1 cellular context compared by ENCODE assay signal in the genomic region with DNA sequence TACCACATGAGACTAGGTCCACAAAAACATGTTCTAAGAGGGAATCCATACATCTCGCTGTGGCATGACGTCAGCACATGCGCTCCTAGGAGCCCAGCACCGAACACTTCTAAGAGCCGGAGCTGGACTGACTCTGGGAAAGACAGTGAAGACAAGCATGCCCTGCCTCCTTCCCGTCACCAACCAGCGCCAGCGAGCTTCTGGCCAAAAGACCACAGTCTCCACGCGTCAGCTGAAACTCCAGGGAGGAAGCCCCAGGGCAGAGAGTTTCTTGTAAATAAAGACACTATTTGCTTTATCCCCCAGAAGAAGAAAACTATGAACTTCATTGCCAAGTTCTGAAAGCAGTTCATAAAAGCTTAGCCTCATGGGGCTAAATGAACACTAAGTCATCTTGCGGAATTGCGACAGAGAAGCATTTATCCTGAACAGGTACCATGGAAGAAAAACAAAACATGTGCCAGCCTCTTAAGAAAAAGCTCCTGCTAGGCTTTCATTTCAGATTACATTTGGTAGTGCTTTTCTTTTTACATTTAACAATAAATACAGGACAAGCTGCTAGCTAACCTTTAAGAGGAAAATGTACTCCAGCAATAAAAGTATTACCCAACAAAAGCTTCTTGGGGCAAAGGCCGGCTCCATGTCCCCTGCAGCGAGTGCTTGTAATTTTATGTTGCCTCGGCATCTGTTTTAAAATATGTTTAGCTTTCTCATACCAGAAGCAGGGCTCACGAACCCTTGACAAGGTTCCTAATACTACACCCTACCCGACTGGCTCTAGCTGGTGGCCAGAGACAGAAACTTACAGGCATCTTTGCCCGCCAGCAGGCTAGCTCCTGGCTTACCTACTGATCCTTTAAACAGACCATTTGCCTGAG.
TF ChIP-seq lines count a peak whose summit lies in the region.

No MANE protein-coding gene starts in this region.

TF ChIP-seq in IMR-90, 13 proteins besides CTCF, POLR2A, EP300 and RAD21 (continued from another document):
- TF ChIP-seq, protein P1, sequence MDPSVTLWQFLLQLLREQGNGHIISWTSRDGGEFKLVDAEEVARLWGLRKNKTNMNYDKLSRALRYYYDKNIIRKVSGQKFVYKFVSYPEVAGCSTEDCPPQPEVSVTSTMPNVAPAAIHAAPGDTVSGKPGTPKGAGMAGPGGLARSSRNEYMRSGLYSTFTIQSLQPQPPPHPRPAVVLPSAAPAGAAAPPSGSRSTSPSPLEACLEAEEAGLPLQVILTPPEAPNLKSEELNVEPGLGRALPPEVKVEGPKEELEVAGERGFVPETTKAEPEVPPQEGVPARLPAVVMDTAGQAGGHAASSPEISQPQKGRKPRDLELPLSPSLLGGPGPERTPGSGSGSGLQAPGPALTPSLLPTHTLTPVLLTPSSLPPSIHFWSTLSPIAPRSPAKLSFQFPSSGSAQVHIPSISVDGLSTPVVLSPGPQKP (IDR thresholded peaks at IDR 0.05; ENCODE audit: borderline replicate concordance, low read depth, low read length) = no peak
- no peak for TF ChIP-seq MAZ (IDR thresholded peaks at IDR 0.05; ENCODE audit: borderline replicate concordance, low read depth, low read length)
- TF ChIP-seq RCOR1 (IDR thresholded peaks at IDR 0.05; ENCODE audit: insufficient replicate concordance, low read length) = no peak
- no peak for TF ChIP-seq BHLHE40 (IDR thresholded peaks at IDR 0.05; ENCODE audit: low read depth, low read length)
- TF ChIP-seq, protein P2, sequence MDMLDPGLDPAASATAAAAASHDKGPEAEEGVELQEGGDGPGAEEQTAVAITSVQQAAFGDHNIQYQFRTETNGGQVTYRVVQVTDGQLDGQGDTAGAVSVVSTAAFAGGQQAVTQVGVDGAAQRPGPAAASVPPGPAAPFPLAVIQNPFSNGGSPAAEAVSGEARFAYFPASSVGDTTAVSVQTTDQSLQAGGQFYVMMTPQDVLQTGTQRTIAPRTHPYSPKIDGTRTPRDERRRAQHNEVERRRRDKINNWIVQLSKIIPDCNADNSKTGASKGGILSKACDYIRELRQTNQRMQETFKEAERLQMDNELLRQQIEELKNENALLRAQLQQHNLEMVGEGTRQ (IDR thresholded peaks at IDR 0.05; ENCODE audit: low read depth, low read length) = no peak
- no peak for TF ChIP-seq FOS (IDR thresholded peaks at IDR 0.05; ENCODE audit: low read depth, low read length)
